Comparison of ENCODE assay signal across 8 cellular contexts in genomic region chr7:143395187-143396149, GRCh38. TPM values are rescaled to one million over a fixed set of nuclear protein-coding genes. Genes with fewer than 3 reads are reported as not detected.
DNase-seq lines count a peak whose midpoint lies in the region; ATAC-seq, FAIRE-seq and TF ChIP-seq lines count a peak whose summit lies in the region.

No MANE protein-coding gene starts in this region.

- H3K4me1 Mint-ChIP-seq in HFFc6 (ENCODE audit: low read depth) (peaks cover 42% of the 10 kb centered on the region), astrocyte (ENCODE audit: low read depth, unreplicated experiment) (peaks cover 13% of the 10 kb centered on the region), MCF 10A (ENCODE audit: insufficient read depth, unreplicated experiment) (peaks cover 11% of the 10 kb centered on the region)
- H3K4me1 Mint-ChIP-seq in activated CD8-positive, alpha-beta memory T cell treated with anti-CD3 and anti-CD28 coated beads, Interleukin-2, amount 10 ng/mL, durations not matched to agents 7 days and 5 days: peaks cover 9% of the 10 kb centered on the region

- H3K27me3 ChIP-seq in astrocyte (ENCODE audit: insufficient read depth, low read length) (peaks cover under 1% of the 10 kb centered on the region), lung (ENCODE audit: control insufficient read depth, insufficient read depth) (no peaks in the 10 kb centered on the region)

- H3K27ac Mint-ChIP-seq in HFFc6: peak overlapping the region; percentile 18; the same call in 1 of the 2 replicates
- no peak overlapping the region for H3K27ac Mint-ChIP-seq in astrocyte (ENCODE audit: unreplicated experiment)
- no peak overlapping the region for H3K27ac Mint-ChIP-seq in activated CD8-positive, alpha-beta memory T cell treated with anti-CD3 and anti-CD28 coated beads, Interleukin-2, amount 10 ng/mL, durations not matched to agents 7 days and 5 days
- H3K27ac Mint-ChIP-seq in MCF 10A (ENCODE audit: low read depth, unreplicated experiment): no peak overlapping the region

- DNase-seq in HFFc6: no peak
- DNase-seq in astrocyte (ENCODE audit: low read depth): no peak
- peak; percentile 31 for DNase-seq in lung (ENCODE audit: low spot score)
- no peak for DNase-seq in activated CD8-positive, alpha-beta memory T cell treated with anti-CD3 and anti-CD28 coated beads, Interleukin-2, amount 10 ng/mL, durations not matched to agents 7 days and 5 days
- DNase-seq in SIG-M5 treated with dmso at 0.1 percent for 504 hours (lab: John Stamatoyannopoulos, UW; ENCODE audit: unreplicated experiment): no peak
- DNase-seq in MCF 10A (ENCODE audit: unreplicated experiment): no peak

- POLR2A ChIA-PET in MCF 10A (lab: Yijun Ruan, JAX): interaction anchor here (1.6 to 1.7 kb wide), 2 partner anchors 12 to 13 kb away, joined by 4 to 6 read pairs; no protein-coding TSS in a partner anchor

- H3K4me3 ChIP-seq in astrocyte (ENCODE audit: insufficient read depth, low read depth, low read length) (no peak overlapping the region), lung (no peak overlapping the region)

- no peak overlapping the region for H3K4me2 ChIP-seq in astrocyte (ENCODE audit: low read length)

- H3K4me3 Mint-ChIP-seq in HFFc6: no peak overlapping the region
- no peak overlapping the region for H3K4me3 Mint-ChIP-seq in astrocyte (ENCODE audit: unreplicated experiment)
- H3K4me3 Mint-ChIP-seq in activated CD8-positive, alpha-beta memory T cell treated with anti-CD3 and anti-CD28 coated beads, Interleukin-2, amount 10 ng/mL, durations not matched to agents 7 days and 5 days: no peak overlapping the region
- no peak overlapping the region for H3K4me3 Mint-ChIP-seq in MCF 10A (ENCODE audit: unreplicated experiment)

- H3K27me3 Mint-ChIP-seq in HFFc6 (ENCODE audit: insufficient read depth): peaks cover 25% of the 10 kb centered on the region
- H3K27me3 Mint-ChIP-seq in astrocyte (ENCODE audit: low read depth, unreplicated experiment): peaks cover 4% of the 10 kb centered on the region
- H3K27me3 Mint-ChIP-seq in activated CD8-positive, alpha-beta memory T cell treated with anti-CD3 and anti-CD28 coated beads, Interleukin-2, amount 10 ng/mL, durations not matched to agents 7 days and 5 days: no peaks in the 10 kb centered on the region
- H3K27me3 Mint-ChIP-seq in MCF 10A (ENCODE audit: insufficient read depth, unreplicated experiment): no peaks in the 10 kb centered on the region

- H3K4me1 ChIP-seq in astrocyte (ENCODE audit: insufficient read depth, low read length): peaks cover 17% of the 10 kb centered on the region
- peaks cover 0 to 25% of the 10 kb centered on the region in 2 donors for H3K4me1 ChIP-seq in lung (ENCODE audit: control insufficient read depth in 2 of 2, insufficient read depth in 2 of 2, low read length in 2 of 2)

- H3K9me3 Mint-ChIP-seq in HFFc6 (peaks cover 5% of the 10 kb centered on the region; the same call in 1 of the 2 replicates), astrocyte (ENCODE audit: unreplicated experiment) (no peaks in the 10 kb centered on the region), MCF 10A (ENCODE audit: unreplicated experiment) (no peaks in the 10 kb centered on the region)
- H3K9me3 Mint-ChIP-seq in activated CD8-positive, alpha-beta memory T cell treated with anti-CD3 and anti-CD28 coated beads, Interleukin-2, amount 10 ng/mL, durations not matched to agents 7 days and 5 days (ENCODE audit: low read depth): no peaks in the 10 kb centered on the region

- H3K27ac ChIP-seq in C4-2B: peak overlapping the region; percentile 0; the same call in 1 of the 2 replicates
- H3K27ac ChIP-seq in astrocyte (ENCODE audit: low read depth, low read length): no peak overlapping the region
- peak overlapping the region in 1 of 2 donors; percentile 5 for H3K27ac ChIP-seq in lung (ENCODE audit: low read depth in 1 of 2, low read length in 1 of 2)

- H2AFZ ChIP-seq in astrocyte (ENCODE audit: low read depth, low read length): no peak overlapping the region

- intact Hi-C loops in MCF 10A (cut with micrococcal nuclease): no loop called here

- H3K36me3 ChIP-seq in astrocyte (ENCODE audit: insufficient read depth, low read length) (peaks cover 11% of the 10 kb centered on the region), lung (ENCODE audit: control insufficient read depth in 2 of 2, insufficient read depth in 2 of 2, low read length in 2 of 2) (peaks cover 0 to 19% of the 10 kb centered on the region in 2 donors)

- H3K9ac ChIP-seq in astrocyte (ENCODE audit: low read length): no peak overlapping the region

- no peak for FAIRE-seq in astrocyte (lab: Jason Lieb, UNC)

- ATAC-seq in lung (ENCODE audit: insufficient read depth, low FRiP score) (no peak), GM18867 (IDR thresholded peaks at IDR 0.05; ENCODE audit: unreplicated experiment) (no peak)
- ATAC-seq in activated CD8-positive, alpha-beta memory T cell treated with anti-CD3 and anti-CD28 coated beads, Interleukin-2, amount 10 ng/mL, durations not matched to agents 7 days and 5 days: no peak

- H3K36me3 Mint-ChIP-seq in HFFc6 (ENCODE audit: low read depth): peaks cover 14% of the 10 kb centered on the region
- peaks cover 11% of the 10 kb centered on the region for H3K36me3 Mint-ChIP-seq in astrocyte (ENCODE audit: low read depth, unreplicated experiment)
- peaks cover 6% of the 10 kb centered on the region for H3K36me3 Mint-ChIP-seq in activated CD8-positive, alpha-beta memory T cell treated with anti-CD3 and anti-CD28 coated beads, Interleukin-2, amount 10 ng/mL, durations not matched to agents 7 days and 5 days
- peaks cover 29% of the 10 kb centered on the region for H3K36me3 Mint-ChIP-seq in MCF 10A (ENCODE audit: insufficient read depth, unreplicated experiment)

- peaks cover 3% of the 10 kb centered on the region for H3K79me2 ChIP-seq in astrocyte (ENCODE audit: insufficient read depth, low read length)

- 34 to 42% methylated on average over 20 to 21 of the region's 21 CpGs for WGBS in lung, 2 donors

- no peaks in the 10 kb centered on the region for H3K9me3 ChIP-seq in astrocyte (ENCODE audit: insufficient read depth, low read depth, low read length)
- H3K9me3 ChIP-seq in lung (ENCODE audit: control insufficient read depth in 2 of 2, insufficient read depth in 1 of 2, low read length in 1 of 2): no peaks in the 10 kb centered on the region

- no TSS peak for BruUV-seq in MCF 10A (replicated peaks; lab: Mats Ljungman, UMichigan)

- H4K20me1 ChIP-seq in astrocyte (ENCODE audit: insufficient read depth, low read length): peaks cover 42% of the 10 kb centered on the region

- no peak for TF ChIP-seq CTCF in C4-2B (conservative IDR thresholded peaks at IDR 0.05)
- TF ChIP-seq CTCF in HFFc6 (IDR thresholded peaks at IDR 0.05): peak; percentile 67
- TF ChIP-seq CTCF in astrocyte (IDR thresholded peaks at IDR 0.05; ENCODE audit: insufficient read depth, low read depth, low read length): peak; percentile 39
- TF ChIP-seq CTCF in lung (IDR thresholded peaks at IDR 0.05; ENCODE audit: control extremely low read depth, extremely low read depth): no peak
- no peak for TF ChIP-seq CTCF in MCF 10A (IDR thresholded peaks at IDR 0.05; ENCODE audit: unreplicated experiment)

- CTCF ChIA-PET in activated CD8-positive, alpha-beta memory T cell treated with anti-CD3 and anti-CD28 coated beads, Interleukin-2, amount 10 ng/mL, durations not matched to agents 7 days and 5 days (lab: Charles Lee): interaction anchor here (1.1 to 1.5 kb wide), 4 partner anchors 11 to 180 kb away, joined by 3 to 5 read pairs (median 3); no protein-coding TSS in a partner anchor
- CTCF ChIA-PET in MCF 10A (lab: Yijun Ruan, JAX): interaction anchor here (0.7 to 2.0 kb wide), 3 partner anchors 12 to 167 kb away, joined by 4 to 7 read pairs (median 4); partner anchors contain the start of gene EPHA1

RNA-seq across cellular contexts. Expression of gene EPHA1, which starts 13.2 kb away (rescaled TPM):
- total RNA-seq in HFFc6 (2021; fragmentation: NEBNext Ultra II Directional; extraction: Animal tissue kit (Norgen Biotek cat#: 25700)): not detected
- total RNA-seq in astrocyte (0.96 and 2.6 TPM in 2 replicates), lung (10 to 100 TPM in 1 of 2 donors, 1 to 10 TPM in 1; 6.1 to 13.3 TPM), MCF 10A (2022) (0.89 and 1.2 TPM in 2 replicates)
- 1 to 10 TPM; 4.2 to 5.7 TPM for polyA plus RNA-seq in lung
- total RNA-seq in activated CD8-positive, alpha-beta memory T cell treated with anti-CD3 and anti-CD28 coated beads, Interleukin-2, amount 10 ng/mL, durations not matched to agents 7 days and 5 days: 1 to 10 TPM in 1 of 2 experiments, under 1 TPM in 1; 0.47 to 1.6 TPM

RNA-seq across cellular contexts. Expression of gene ZYX, which starts 14.3 kb away (rescaled TPM):
- 100 to 1,000 TPM; 491 to 576 (median 546) TPM for total RNA-seq in HFFc6 (2021; fragmentation: NEBNext Ultra II Directional; extraction: Animal tissue kit (Norgen Biotek cat#: 25700))
- total RNA-seq in astrocyte (477 and 523 TPM in 2 replicates), lung (100 to 1,000 TPM; 100 to 310 TPM), MCF 10A (2022) (168 and 260 TPM in 2 replicates)
- polyA plus RNA-seq in lung: 100 to 1,000 TPM in 1 of 2 donors, 10 to 100 TPM in 1; 98.9 to 266 TPM
- 100 to 1,000 TPM; 173 to 212 TPM for total RNA-seq in activated CD8-positive, alpha-beta memory T cell treated with anti-CD3 and anti-CD28 coated beads, Interleukin-2, amount 10 ng/mL, durations not matched to agents 7 days and 5 days

RNA-seq across cellular contexts. Expression of gene FAM131B, which starts 33.0 kb away (rescaled TPM):
- total RNA-seq in HFFc6 (2021; fragmentation: NEBNext Ultra II Directional; extraction: Animal tissue kit (Norgen Biotek cat#: 25700)): 1 to 10 TPM in 3 of 6 experiments, under 1 TPM in 3; 0.70 to 1.3 (median 0.98) TPM
- total RNA-seq in astrocyte (7.6 and 8.0 TPM in 2 replicates), lung (1 to 10 TPM in 1 of 2 donors, under 1 TPM in 1; 0.80 to 1.1 TPM), MCF 10A (2022) (0.19 and 0.25 TPM in 2 replicates)
- polyA plus RNA-seq in lung: under 1 TPM; 0.18 to 0.29 TPM
- 1 to 10 TPM; 2.3 to 2.6 TPM for total RNA-seq in activated CD8-positive, alpha-beta memory T cell treated with anti-CD3 and anti-CD28 coated beads, Interleukin-2, amount 10 ng/mL, durations not matched to agents 7 days and 5 days

RNA-seq across cellular contexts. Expression of gene TAS2R60, which starts 47.8 kb away (rescaled TPM):
- not detected for total RNA-seq in HFFc6 (2021; fragmentation: NEBNext Ultra II Directional; extraction: Animal tissue kit (Norgen Biotek cat#: 25700))
- total RNA-seq in astrocyte: not detected in 2 replicates
- 1 to 10 TPM in 1 of 2 donors, not detected in 1; 1.0 TPM for total RNA-seq in lung
- under 1 TPM in 1 of 2 donors, not detected in 1; 0.05 TPM for polyA plus RNA-seq in lung
- not detected for total RNA-seq in activated CD8-positive, alpha-beta memory T cell treated with anti-CD3 and anti-CD28 coated beads, Interleukin-2, amount 10 ng/mL, durations not matched to agents 7 days and 5 days
- not detected in 2 replicates for total RNA-seq in MCF 10A (2022)

Comparison
In these comparisons a context has a peak if more than half of its experiments do, and no peak if none do; other contexts are left out.
1. CTCF ChIP-seq: peak in HFFc6 (single experiment) and astrocyte (single experiment); none in C4-2B (single experiment), lung (single experiment) and MCF 10A (single experiment).